17 cellular contexts compared by ENCODE assay signal in the genomic region with DNA sequence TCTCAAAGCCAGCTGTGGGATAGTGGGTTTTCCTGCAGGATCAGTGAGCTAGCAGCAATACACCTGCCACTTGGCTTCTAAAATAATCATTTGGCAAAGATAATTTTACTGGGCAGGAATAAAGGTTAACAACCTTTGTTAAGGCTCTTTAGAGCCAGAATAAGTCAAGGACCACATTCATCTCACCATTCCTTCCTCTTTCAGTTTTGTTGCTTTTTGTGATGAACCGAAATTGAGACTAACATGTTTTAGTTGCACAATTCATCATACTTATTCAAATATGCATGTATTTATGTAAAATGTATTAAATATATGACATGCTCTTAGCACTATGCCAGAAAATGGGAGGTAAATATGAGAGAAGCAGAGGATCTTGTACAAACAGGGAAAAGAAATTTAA.
"Had no signal": no experiment of that assay in that cellular context is flagged by ENCODE, and none has a peak within 500 bp of the region (broad histone marks: within the 10 kb centered on the region; RNA-seq: fewer than 3 reads in every experiment).

No MANE protein-coding gene starts in this region.

- DNase-seq: cortex of kidney; dorsolateral prefrontal cortex; effector CD8-positive, alpha-beta T cell; foreskin melanocyte; head of caudate nucleus; kidney; left cardiac atrium; mammary epithelial cell; mucosa of descending colon; naive thymus-derived CD8-positive, alpha-beta T cell; posterior cingulate gyrus; sigmoid colon; stimulated activated CD4-positive, alpha-beta T cell treated with anti-CD3 and anti-CD28 coated beads, Interleukin-2, amount 100 ng/mL, for 24 hours; stimulated activated naive CD4-positive, alpha-beta T cell; stomach; substantia nigra; trophoblast cell had no signal
